Comparison of ENCODE assay signal across 1 cellular context in the genomic region with DNA sequence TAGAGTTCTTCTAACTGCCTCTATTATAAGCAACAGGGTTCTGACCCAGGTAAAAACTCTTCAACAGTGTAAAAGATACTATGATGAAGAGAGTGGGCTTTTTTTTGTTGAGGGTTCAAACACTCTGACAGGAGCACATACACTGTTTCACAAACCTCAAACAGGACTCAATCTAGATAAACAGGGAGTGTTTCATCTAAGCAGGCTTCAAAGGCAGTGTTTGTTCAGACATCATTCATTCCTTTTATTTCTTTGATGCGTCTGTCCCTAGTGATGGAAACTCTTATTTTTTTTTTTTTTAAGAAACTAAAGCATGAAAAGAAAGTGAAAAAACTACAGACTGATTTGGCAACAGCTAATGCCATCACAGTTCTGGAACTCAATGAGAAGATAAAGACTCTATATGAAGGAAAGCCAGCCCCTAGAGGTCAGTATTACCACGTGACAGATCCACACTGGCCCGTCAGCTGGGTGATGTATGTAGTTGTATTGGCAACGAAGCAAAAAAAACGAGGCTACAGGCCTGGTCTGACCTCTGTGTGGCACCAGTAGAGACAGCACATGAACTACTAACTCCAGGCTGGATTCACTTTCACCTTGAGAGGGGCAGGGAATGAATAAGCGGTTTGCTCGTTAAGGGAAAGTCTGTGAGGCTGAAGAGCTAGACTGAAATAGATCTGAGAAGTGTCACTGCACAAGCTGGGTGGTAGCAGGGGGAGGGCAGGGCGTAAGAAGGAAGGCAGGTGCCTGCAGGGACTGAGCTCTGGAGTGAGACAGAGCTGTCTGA.
TF ChIP-seq lines count a peak whose summit lies in the region.

No MANE protein-coding gene starts in this region.

TF ChIP-seq in HepG2, 621 proteins besides CTCF, POLR2A, EP300 and RAD21 (continued from another document and continues in another):
- TF ChIP-seq, protein P1, sequence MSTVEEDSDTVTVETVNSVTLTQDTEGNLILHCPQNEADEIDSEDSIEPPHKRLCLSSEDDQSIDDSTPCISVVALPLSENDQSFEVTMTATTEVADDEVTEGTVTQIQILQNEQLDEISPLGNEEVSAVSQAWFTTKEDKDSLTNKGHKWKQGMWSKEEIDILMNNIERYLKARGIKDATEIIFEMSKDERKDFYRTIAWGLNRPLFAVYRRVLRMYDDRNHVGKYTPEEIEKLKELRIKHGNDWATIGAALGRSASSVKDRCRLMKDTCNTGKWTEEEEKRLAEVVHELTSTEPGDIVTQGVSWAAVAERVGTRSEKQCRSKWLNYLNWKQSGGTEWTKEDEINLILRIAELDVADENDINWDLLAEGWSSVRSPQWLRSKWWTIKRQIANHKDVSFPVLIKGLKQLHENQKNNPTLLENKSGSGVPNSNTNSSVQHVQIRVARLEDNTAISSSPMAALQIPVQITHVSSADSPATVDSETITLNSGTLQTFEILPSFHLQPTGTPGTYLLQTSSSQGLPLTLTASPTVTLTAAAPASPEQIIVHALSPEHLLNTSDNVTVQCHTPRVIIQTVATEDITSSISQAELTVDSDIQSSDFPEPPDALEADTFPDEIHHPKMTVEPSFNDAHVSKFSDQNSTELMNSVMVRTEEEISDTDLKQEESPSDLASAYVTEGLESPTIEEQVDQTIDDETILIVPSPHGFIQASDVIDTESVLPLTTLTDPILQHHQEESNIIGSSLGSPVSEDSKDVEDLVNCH (CRISPR knock-in tag; IDR thresholded peaks at IDR 0.05), result no peak
- TF ChIP-seq THAP11 (CRISPR knock-in tag; IDR thresholded peaks at IDR 0.05), result no peak
- TF ChIP-seq, protein P2, sequence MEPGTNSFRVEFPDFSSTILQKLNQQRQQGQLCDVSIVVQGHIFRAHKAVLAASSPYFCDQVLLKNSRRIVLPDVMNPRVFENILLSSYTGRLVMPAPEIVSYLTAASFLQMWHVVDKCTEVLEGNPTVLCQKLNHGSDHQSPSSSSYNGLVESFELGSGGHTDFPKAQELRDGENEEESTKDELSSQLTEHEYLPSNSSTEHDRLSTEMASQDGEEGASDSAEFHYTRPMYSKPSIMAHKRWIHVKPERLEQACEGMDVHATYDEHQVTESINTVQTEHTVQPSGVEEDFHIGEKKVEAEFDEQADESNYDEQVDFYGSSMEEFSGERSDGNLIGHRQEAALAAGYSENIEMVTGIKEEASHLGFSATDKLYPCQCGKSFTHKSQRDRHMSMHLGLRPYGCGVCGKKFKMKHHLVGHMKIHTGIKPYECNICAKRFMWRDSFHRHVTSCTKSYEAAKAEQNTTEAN (CRISPR knock-in tag; conservative IDR thresholded peaks at IDR 0.05), result no peak
- TF ChIP-seq, protein P3, sequence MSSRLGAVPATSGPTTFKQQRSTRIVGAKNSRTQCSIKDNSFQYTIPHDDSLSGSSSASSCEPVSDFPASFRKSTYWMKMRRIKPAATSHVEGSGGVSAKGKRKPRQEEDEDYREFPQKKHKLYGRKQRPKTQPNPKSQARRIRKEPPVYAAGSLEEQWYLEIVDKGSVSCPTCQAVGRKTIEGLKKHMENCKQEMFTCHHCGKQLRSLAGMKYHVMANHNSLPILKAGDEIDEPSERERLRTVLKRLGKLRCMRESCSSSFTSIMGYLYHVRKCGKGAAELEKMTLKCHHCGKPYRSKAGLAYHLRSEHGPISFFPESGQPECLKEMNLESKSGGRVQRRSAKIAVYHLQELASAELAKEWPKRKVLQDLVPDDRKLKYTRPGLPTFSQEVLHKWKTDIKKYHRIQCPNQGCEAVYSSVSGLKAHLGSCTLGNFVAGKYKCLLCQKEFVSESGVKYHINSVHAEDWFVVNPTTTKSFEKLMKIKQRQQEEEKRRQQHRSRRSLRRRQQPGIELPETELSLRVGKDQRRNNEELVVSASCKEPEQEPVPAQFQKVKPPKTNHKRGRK (CRISPR knock-in tag; IDR thresholded peaks at IDR 0.05), result no peak
- 0 out of 3 replicates have a peak, but pooled peaks have one; percentile 20 for TF ChIP-seq MXI1 (IDR thresholded peaks at IDR 0.05; ENCODE audit: borderline replicate concordance, low read depth, low read length)
- TF ChIP-seq SALL1 (CRISPR knock-in tag; IDR thresholded peaks at IDR 0.05), result peak; percentile 27; the same call in 1 of the 2 replicates
- no peak for TF ChIP-seq KAT2B (IDR thresholded peaks at IDR 0.05; ENCODE audit: borderline replicate concordance, low read depth, low read length)
- TF ChIP-seq, protein P4, sequence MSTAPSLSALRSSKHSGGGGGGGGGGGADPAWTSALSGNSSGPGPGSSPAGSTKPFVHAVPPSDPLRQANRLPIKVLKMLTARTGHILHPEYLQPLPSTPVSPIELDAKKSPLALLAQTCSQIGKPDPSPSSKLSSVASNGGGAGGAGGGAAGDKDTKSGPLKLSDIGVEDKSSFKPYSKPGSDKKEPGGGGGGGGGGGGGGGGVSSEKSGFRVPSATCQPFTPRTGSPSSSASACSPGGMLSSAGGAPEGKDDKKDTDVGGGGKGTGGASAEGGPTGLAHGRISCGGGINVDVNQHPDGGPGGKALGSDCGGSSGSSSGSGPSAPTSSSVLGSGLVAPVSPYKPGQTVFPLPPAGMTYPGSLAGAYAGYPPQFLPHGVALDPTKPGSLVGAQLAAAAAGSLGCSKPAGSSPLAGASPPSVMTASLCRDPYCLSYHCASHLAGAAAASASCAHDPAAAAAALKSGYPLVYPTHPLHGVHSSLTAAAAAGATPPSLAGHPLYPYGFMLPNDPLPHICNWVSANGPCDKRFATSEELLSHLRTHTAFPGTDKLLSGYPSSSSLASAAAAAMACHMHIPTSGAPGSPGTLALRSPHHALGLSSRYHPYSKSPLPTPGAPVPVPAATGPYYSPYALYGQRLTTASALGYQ (CRISPR knock-in tag; IDR thresholded peaks at IDR 0.05), result no peak
- TF ChIP-seq ZNF12 (CRISPR knock-in tag; IDR thresholded peaks at IDR 0.05), result no peak
- TF ChIP-seq GZF1 (CRISPR knock-in tag; IDR thresholded peaks at IDR 0.05), result no peak
- no peak for TF ChIP-seq GPN1 (CRISPR knock-in tag; IDR thresholded peaks at IDR 0.05; ENCODE audit: borderline replicate concordance)
- TF ChIP-seq, protein P5, sequence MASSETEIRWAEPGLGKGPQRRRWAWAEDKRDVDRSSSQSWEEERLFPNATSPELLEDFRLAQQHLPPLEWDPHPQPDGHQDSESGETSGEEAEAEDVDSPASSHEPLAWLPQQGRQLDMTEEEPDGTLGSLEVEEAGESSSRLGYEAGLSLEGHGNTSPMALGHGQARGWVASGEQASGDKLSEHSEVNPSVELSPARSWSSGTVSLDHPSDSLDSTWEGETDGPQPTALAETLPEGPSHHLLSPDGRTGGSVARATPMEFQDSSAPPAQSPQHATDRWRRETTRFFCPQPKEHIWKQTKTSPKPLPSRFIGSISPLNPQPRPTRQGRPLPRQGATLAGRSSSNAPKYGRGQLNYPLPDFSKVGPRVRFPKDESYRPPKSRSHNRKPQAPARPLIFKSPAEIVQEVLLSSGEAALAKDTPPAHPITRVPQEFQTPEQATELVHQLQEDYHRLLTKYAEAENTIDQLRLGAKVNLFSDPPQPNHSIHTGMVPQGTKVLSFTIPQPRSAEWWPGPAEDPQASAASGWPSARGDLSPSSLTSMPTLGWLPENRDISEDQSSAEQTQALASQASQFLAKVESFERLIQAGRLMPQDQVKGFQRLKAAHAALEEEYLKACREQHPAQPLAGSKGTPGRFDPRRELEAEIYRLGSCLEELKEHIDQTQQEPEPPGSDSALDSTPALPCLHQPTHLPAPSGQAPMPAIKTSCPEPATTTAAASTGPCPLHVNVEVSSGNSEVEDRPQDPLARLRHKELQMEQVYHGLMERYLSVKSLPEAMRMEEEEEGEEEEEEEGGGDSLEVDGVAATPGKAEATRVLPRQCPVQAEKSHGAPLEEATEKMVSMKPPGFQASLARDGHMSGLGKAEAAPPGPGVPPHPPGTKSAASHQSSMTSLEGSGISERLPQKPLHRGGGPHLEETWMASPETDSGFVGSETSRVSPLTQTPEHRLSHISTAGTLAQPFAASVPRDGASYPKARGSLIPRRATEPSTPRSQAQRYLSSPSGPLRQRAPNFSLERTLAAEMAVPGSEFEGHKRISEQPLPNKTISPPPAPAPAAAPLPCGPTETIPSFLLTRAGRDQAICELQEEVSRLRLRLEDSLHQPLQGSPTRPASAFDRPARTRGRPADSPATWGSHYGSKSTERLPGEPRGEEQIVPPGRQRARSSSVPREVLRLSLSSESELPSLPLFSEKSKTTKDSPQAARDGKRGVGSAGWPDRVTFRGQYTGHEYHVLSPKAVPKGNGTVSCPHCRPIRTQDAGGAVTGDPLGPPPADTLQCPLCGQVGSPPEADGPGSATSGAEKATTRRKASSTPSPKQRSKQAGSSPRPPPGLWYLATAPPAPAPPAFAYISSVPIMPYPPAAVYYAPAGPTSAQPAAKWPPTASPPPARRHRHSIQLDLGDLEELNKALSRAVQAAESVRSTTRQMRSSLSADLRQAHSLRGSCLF (CRISPR knock-in tag; IDR thresholded peaks at IDR 0.05; ENCODE audit: borderline replicate concordance), result no peak
- no peak for TF ChIP-seq TAF1 (CRISPR knock-in tag; IDR thresholded peaks at IDR 0.05)
- TF ChIP-seq, protein P6, sequence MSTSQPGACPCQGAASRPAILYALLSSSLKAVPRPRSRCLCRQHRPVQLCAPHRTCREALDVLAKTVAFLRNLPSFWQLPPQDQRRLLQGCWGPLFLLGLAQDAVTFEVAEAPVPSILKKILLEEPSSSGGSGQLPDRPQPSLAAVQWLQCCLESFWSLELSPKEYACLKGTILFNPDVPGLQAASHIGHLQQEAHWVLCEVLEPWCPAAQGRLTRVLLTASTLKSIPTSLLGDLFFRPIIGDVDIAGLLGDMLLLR (CRISPR knock-in tag; IDR thresholded peaks at IDR 0.05), result no peak
- TF ChIP-seq GTF3A (CRISPR knock-in tag; conservative IDR thresholded peaks at IDR 0.05), result no peak
- TF ChIP-seq ZFY (CRISPR knock-in tag; IDR thresholded peaks at IDR 0.05), result no peak
- TF ChIP-seq ZMAT3 (CRISPR knock-in tag; conservative IDR thresholded peaks at IDR 0.05), result no peak
- peak; percentile 87 for TF ChIP-seq STAG1 (CRISPR knock-in tag; IDR thresholded peaks at IDR 0.05)
- TF ChIP-seq HDAC6 (IDR thresholded peaks at IDR 0.05; ENCODE audit: low read depth, low read length), result no peak
- TF ChIP-seq GABPA (IDR thresholded peaks at IDR 0.05; ENCODE audit: low read depth, low read length), result no peak
- TF ChIP-seq GABPA (CRISPR knock-in tag; IDR thresholded peaks at IDR 0.05; ENCODE audit: low read depth), result no peak
- no peak for TF ChIP-seq ZNF788 (CRISPR knock-in tag; IDR thresholded peaks at IDR 0.05; ENCODE audit: borderline replicate concordance)
- no peak for TF ChIP-seq NAIF1 (CRISPR knock-in tag; IDR thresholded peaks at IDR 0.05; ENCODE audit: borderline replicate concordance)
- TF ChIP-seq PITX1 (CRISPR knock-in tag; IDR thresholded peaks at IDR 0.05), result no peak
- no peak for TF ChIP-seq ATF1 (CRISPR knock-in tag; IDR thresholded peaks at IDR 0.05)
- TF ChIP-seq ZNF773 (CRISPR knock-in tag; IDR thresholded peaks at IDR 0.05; ENCODE audit: borderline replicate concordance), result no peak
- 0 out of 2 replicates have a peak, but pooled peaks have one; percentile 29 for TF ChIP-seq ZNF792 (CRISPR knock-in tag; IDR thresholded peaks at IDR 0.05)
- no peak for TF ChIP-seq POLR2AphosphoS5 (IDR thresholded peaks at IDR 0.05; ENCODE audit: low read depth, low read length)
- no peak for TF ChIP-seq CCAR2 (optimal IDR thresholded peaks at IDR 0.05; ENCODE audit: low read depth, low read length)
- TF ChIP-seq, protein P7, sequence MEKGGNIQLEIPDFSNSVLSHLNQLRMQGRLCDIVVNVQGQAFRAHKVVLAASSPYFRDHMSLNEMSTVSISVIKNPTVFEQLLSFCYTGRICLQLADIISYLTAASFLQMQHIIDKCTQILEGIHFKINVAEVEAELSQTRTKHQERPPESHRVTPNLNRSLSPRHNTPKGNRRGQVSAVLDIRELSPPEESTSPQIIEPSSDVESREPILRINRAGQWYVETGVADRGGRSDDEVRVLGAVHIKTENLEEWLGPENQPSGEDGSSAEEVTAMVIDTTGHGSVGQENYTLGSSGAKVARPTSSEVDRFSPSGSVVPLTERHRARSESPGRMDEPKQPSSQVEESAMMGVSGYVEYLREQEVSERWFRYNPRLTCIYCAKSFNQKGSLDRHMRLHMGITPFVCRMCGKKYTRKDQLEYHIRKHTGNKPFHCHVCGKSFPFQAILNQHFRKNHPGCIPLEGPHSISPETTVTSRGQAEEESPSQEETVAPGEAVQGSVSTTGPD (CRISPR knock-in tag; IDR thresholded peaks at IDR 0.05), result no peak
- TF ChIP-seq ZNF891 (CRISPR knock-in tag; IDR thresholded peaks at IDR 0.05), result no peak
- TF ChIP-seq ZC3H13 (CRISPR knock-in tag; IDR thresholded peaks at IDR 0.05), result no peak
- TF ChIP-seq PHF20 (CRISPR knock-in tag; IDR thresholded peaks at IDR 0.05), result no peak
- no peak for TF ChIP-seq RFXANK (CRISPR knock-in tag; IDR thresholded peaks at IDR 0.05)
- TF ChIP-seq, protein P8, sequence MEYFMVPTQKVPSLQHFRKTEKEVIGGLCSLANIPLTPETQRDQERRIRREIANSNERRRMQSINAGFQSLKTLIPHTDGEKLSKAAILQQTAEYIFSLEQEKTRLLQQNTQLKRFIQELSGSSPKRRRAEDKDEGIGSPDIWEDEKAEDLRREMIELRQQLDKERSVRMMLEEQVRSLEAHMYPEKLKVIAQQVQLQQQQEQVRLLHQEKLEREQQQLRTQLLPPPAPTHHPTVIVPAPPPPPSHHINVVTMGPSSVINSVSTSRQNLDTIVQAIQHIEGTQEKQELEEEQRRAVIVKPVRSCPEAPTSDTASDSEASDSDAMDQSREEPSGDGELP (IDR thresholded peaks at IDR 0.05; ENCODE audit: borderline replicate concordance, low read depth), result peak; percentile 84
- TF ChIP-seq ZMYM4 (CRISPR knock-in tag; IDR thresholded peaks at IDR 0.05), result no peak
- no peak for TF ChIP-seq ZFP36L1 (CRISPR knock-in tag; IDR thresholded peaks at IDR 0.05)
- TF ChIP-seq, protein P9, sequence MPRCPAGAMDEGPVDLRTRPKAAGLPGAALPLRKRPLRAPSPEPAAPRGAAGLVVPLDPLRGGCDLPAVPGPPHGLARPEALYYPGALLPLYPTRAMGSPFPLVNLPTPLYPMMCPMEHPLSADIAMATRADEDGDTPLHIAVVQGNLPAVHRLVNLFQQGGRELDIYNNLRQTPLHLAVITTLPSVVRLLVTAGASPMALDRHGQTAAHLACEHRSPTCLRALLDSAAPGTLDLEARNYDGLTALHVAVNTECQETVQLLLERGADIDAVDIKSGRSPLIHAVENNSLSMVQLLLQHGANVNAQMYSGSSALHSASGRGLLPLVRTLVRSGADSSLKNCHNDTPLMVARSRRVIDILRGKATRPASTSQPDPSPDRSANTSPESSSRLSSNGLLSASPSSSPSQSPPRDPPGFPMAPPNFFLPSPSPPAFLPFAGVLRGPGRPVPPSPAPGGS (CRISPR knock-in tag; IDR thresholded peaks at IDR 0.05), result no peak
- no peak for TF ChIP-seq SP5 (CRISPR knock-in tag; IDR thresholded peaks at IDR 0.05; ENCODE audit: borderline replicate concordance, low read depth)
- TF ChIP-seq, protein P10, sequence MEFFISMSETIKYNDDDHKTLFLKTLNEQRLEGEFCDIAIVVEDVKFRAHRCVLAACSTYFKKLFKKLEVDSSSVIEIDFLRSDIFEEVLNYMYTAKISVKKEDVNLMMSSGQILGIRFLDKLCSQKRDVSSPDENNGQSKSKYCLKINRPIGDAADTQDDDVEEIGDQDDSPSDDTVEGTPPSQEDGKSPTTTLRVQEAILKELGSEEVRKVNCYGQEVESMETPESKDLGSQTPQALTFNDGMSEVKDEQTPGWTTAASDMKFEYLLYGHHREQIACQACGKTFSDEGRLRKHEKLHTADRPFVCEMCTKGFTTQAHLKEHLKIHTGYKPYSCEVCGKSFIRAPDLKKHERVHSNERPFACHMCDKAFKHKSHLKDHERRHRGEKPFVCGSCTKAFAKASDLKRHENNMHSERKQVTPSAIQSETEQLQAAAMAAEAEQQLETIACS (CRISPR knock-in tag; IDR thresholded peaks at IDR 0.05), result no peak
- no peak for TF ChIP-seq NFIB (CRISPR knock-in tag; IDR thresholded peaks at IDR 0.05; ENCODE audit: borderline replicate concordance)
